ENCODE assay signal across 8 cellular contexts in genomic region chr16:46392930-46393722, GRCh38.
DNase-seq lines count a peak whose midpoint lies in the region; ATAC-seq and TF ChIP-seq lines count a peak whose summit lies in the region.
"Not testable (repeated sequence)": the region's sequence is repeated elsewhere in the genome, so short reads cannot be mapped to it uniquely, and the experiment has no call there.

No MANE protein-coding gene starts in this region.

- H3K27ac ChIP-seq in HL-60 (replicated peaks): not testable (repeated sequence)

- TF ChIP-seq CTCF in HL-60 (IDR thresholded peaks at IDR 0.05; ENCODE audit: insufficient read depth, low read length): not testable (repeated sequence)

- DNase-seq in CD1c-positive myeloid dendritic cell (ENCODE audit: extremely low spot score) (peak; percentile 57), HL-60 (ENCODE audit: low read depth in 1 of 2, low spot score in 1 of 2) (peak; percentile 88 to 95), RPMI8226 (peak; percentile 45), dedifferentiated amniotic fluid mesenchymal stem cell (ENCODE audit: extremely low spot score) (peak; percentile 68), glomerular visceral epithelial cell (ENCODE audit: extremely low spot score) (peak; percentile 36), mucosa of gallbladder (ENCODE audit: low spot score) (peak; percentile 70)
- DNase-seq in activated naive CD8-positive, alpha-beta T cell treated with anti-CD3 and anti-CD28 coated beads, Interleukin-2, amount 50 U/mL, for 24 hours: peak; percentile 9
- DNase-seq in stimulated activated CD8-positive, alpha-beta memory T cell treated with anti-CD3 and anti-CD28 coated beads, Interleukin-4, amount 100 ng/mL, for 48 hours: peak; percentile 31

- not testable (repeated sequence) for H3K27me3 ChIP-seq in HL-60 (ENCODE audit: insufficient read depth, poor library complexity, severe bottlenecking)

- not testable (repeated sequence) for H3K27me3 Mint-ChIP-seq in activated naive CD8-positive, alpha-beta T cell treated with anti-CD3 and anti-CD28 coated beads, Interleukin-2, amount 50 U/mL, for 24 hours

- not testable (repeated sequence) for ATAC-seq in activated naive CD8-positive, alpha-beta T cell treated with anti-CD3 and anti-CD28 coated beads, Interleukin-2, amount 50 U/mL, for 24 hours

- H3K4me1 Mint-ChIP-seq in activated naive CD8-positive, alpha-beta T cell treated with anti-CD3 and anti-CD28 coated beads, Interleukin-2, amount 50 U/mL, for 24 hours: not testable (repeated sequence)

- not testable (repeated sequence) for H3K4me3 Mint-ChIP-seq in activated naive CD8-positive, alpha-beta T cell treated with anti-CD3 and anti-CD28 coated beads, Interleukin-2, amount 50 U/mL, for 24 hours

- H3K4me3 ChIP-seq in HL-60 (replicated peaks; ENCODE audit: insufficient read depth, low read length): not testable (repeated sequence)

- peaks cover 10% of the 10 kb centered on the region for H3K9me3 Mint-ChIP-seq in activated naive CD8-positive, alpha-beta T cell treated with anti-CD3 and anti-CD28 coated beads, Interleukin-2, amount 50 U/mL, for 24 hours

- H3K27ac Mint-ChIP-seq in activated naive CD8-positive, alpha-beta T cell treated with anti-CD3 and anti-CD28 coated beads, Interleukin-2, amount 50 U/mL, for 24 hours: not testable (repeated sequence)

- H3K36me3 Mint-ChIP-seq in activated naive CD8-positive, alpha-beta T cell treated with anti-CD3 and anti-CD28 coated beads, Interleukin-2, amount 50 U/mL, for 24 hours (ENCODE audit: low read depth): not testable (repeated sequence)

Comparison
In these comparisons a context has a peak if more than half of its experiments do, and no peak if none do; other contexts are left out.
1. DNase-seq: peak in every context shown above with its lines; median percentile 92 in HL-60; 70 in mucosa of gallbladder; 68 in dedifferentiated amniotic fluid mesenchymal stem cell; 57 in CD1c-positive myeloid dendritic cell; 45 in RPMI8226; 36 in glomerular visceral epithelial cell; 31 in stimulated activated CD8-positive, alpha-beta memory T cell treated with anti-CD3 and anti-CD28 coated beads, Interleukin-4, amount 100 ng/mL, for 48 hours; 9 in activated naive CD8-positive, alpha-beta T cell treated with anti-CD3 and anti-CD28 coated beads, Interleukin-2, amount 50 U/mL, for 24 hours.